9 cellular contexts compared by ENCODE assay signal in genomic region chr4:140504261-140504660, GRCh38. TPM values are rescaled to one million over a fixed set of nuclear protein-coding genes. Genes with fewer than 3 reads are reported as not detected.
"Had no signal": no experiment of that assay in that cellular context is flagged by ENCODE, and none has a peak within 500 bp of the region (broad histone marks: within the 10 kb centered on the region; RNA-seq: fewer than 3 reads in every experiment).

No MANE protein-coding gene starts in this region.

- ATAC-seq: GM12878 had no signal

- H3K4me3 ChIP-seq: GM12878 had no signal

- DNase-seq: GDM1, GF-D8 had no signal

- FAIRE-seq: G401.6, GM12878, GM12891, GM12892, GM18507, GM19239 had no signal

RNA-seq across cellular contexts. Expression of gene MGAT4D, which starts 6.2 kb away (rescaled TPM):
- total RNA-seq: G401, GM12878 had no signal
- polyA plus RNA-seq: GM12878 had no signal
